9 cellular contexts compared by ENCODE assay signal in genomic region chr14:30610719-30611388, GRCh38. TPM values are rescaled to one million over a fixed set of nuclear protein-coding genes. Genes with fewer than 3 reads are reported as not detected.
A peak's percentile ranks its signal among the peaks of the same experiment; 100 is the strongest.
DNase-seq lines count a peak whose midpoint lies in the region; ATAC-seq and TF ChIP-seq lines count a peak whose summit lies in the region.
"Had no signal": no experiment of that assay in that cellular context is flagged by ENCODE, and none has a peak within 500 bp of the region (broad histone marks: within the 10 kb centered on the region; RNA-seq: fewer than 3 reads in every experiment).

No MANE protein-coding gene starts in this region.

- H4K91ac ChIP-seq in mesenchymal stem cell (ENCODE audit: low read length) = no peak overlapping the region

- H3K27ac ChIP-seq in C4-2B (peak overlapping the region; percentile 12; the same call in 1 of the 2 replicates), mesenchymal stem cell (ENCODE audit: low read length, poor library complexity, severe bottlenecking) (peak overlapping the region; percentile 22)

- no peak overlapping the region for H2BK15ac ChIP-seq in mesenchymal stem cell (ENCODE audit: low read depth, poor library complexity, severe bottlenecking)

- H3K4me1 Mint-ChIP-seq in HFFc6 (ENCODE audit: low read depth) = peaks cover 41% of the 10 kb centered on the region
- H3K4me1 Mint-ChIP-seq in dendritic cell treated with granulocyte-macrophage colony-stimulating factor and Interleukin-4, amounts not matched to agents 40 ng/mL and 50 ng/mL, for 4 days (ENCODE audit: low read depth) = peaks cover 22% of the 10 kb centered on the region

- H3K4me3 Mint-ChIP-seq in HFFc6 = no peak overlapping the region
- no peak overlapping the region for H3K4me3 Mint-ChIP-seq in dendritic cell treated with granulocyte-macrophage colony-stimulating factor and Interleukin-4, amounts not matched to agents 40 ng/mL and 50 ng/mL, for 4 days

- peaks cover 1% of the 10 kb centered on the region for H3K4me1 ChIP-seq in mesenchymal stem cell (ENCODE audit: control insufficient read depth, insufficient read depth, low read depth, low read length)
- H3K4me1 ChIP-seq: HAP-1 had no signal

- WGBS in mesenchymal stem cell = 96% methylated on average over 6 of the region's 6 CpGs

- H3K18ac ChIP-seq in mesenchymal stem cell (ENCODE audit: low read depth in 1 of 2, low read length in 2 of 2) = no peak overlapping the region

- H3K4me3 ChIP-seq in mesenchymal stem cell (ENCODE audit: insufficient read depth in 1 of 2, low read depth in 1 of 2, low read length in 2 of 2) = no peak overlapping the region
- H3K4me3 ChIP-seq: HAP-1 had no signal

- H3K36me3 Mint-ChIP-seq in HFFc6 (ENCODE audit: low read depth) = peaks cover 21% of the 10 kb centered on the region
- peaks cover 21% of the 10 kb centered on the region for H3K36me3 Mint-ChIP-seq in dendritic cell treated with granulocyte-macrophage colony-stimulating factor and Interleukin-4, amounts not matched to agents 40 ng/mL and 50 ng/mL, for 4 days (ENCODE audit: low read depth)

- no peaks in the 10 kb centered on the region for H3K27me3 Mint-ChIP-seq in HFFc6 (ENCODE audit: insufficient read depth)
- no peaks in the 10 kb centered on the region for H3K27me3 Mint-ChIP-seq in dendritic cell treated with granulocyte-macrophage colony-stimulating factor and Interleukin-4, amounts not matched to agents 40 ng/mL and 50 ng/mL, for 4 days

- H3K27me3 ChIP-seq in mesenchymal stem cell (ENCODE audit: control insufficient read depth in 1 of 2, insufficient read depth in 1 of 2, low read length in 2 of 2) = no peaks in the 10 kb centered on the region

- no peak overlapping the region for H4K8ac ChIP-seq in mesenchymal stem cell (ENCODE audit: low read length)

- DNase-seq in HFFc6 (peak; percentile 28), NCI-H748 (lab: John Stamatoyannopoulos, UW; ENCODE audit: unreplicated experiment) (peak; percentile 95), mesenchymal stem cell (peak; percentile 70), KG1 (lab: John Stamatoyannopoulos, UW) (no peak)
- DNase-seq in activated CD4-positive, alpha-beta T cell treated with anti-CD3 and anti-CD28 coated beads, Interleukin-2, amount 50 U/mL, for 4 hours = no peak

- H2BK120ac ChIP-seq in mesenchymal stem cell (ENCODE audit: low read depth, low read length) = no peak overlapping the region

- no peak overlapping the region for H3K4ac ChIP-seq in mesenchymal stem cell (ENCODE audit: low read depth in 1 of 2, low read length in 2 of 2)

- no peak for ATAC-seq in HG02642 (IDR thresholded peaks at IDR 0.05; ENCODE audit: poor library complexity, unreplicated experiment)

- no peak overlapping the region; the same call in 1 of the 2 replicates for H3K27ac Mint-ChIP-seq in HFFc6
- H3K27ac Mint-ChIP-seq in dendritic cell treated with granulocyte-macrophage colony-stimulating factor and Interleukin-4, amounts not matched to agents 40 ng/mL and 50 ng/mL, for 4 days = peak overlapping the region; percentile 32

- H3K23ac ChIP-seq in mesenchymal stem cell (ENCODE audit: low read length in 2 of 2) = no peak overlapping the region

- intact Hi-C loops in dendritic cell treated with granulocyte-macrophage colony-stimulating factor and Interleukin-4, amounts not matched to agents 40 ng/mL and 50 ng/mL, for 4 days (cut with micrococcal nuclease) = loop anchor here (1.0 kb wide), 1 partner anchor 236 kb away; no protein-coding TSS in a partner anchor

- no peaks in the 10 kb centered on the region for H3K9me3 Mint-ChIP-seq in HFFc6
- no peaks in the 10 kb centered on the region for H3K9me3 Mint-ChIP-seq in dendritic cell treated with granulocyte-macrophage colony-stimulating factor and Interleukin-4, amounts not matched to agents 40 ng/mL and 50 ng/mL, for 4 days

- no peak overlapping the region for H3K14ac ChIP-seq in mesenchymal stem cell (ENCODE audit: low read length in 2 of 2)

- H3K9me3 ChIP-seq in mesenchymal stem cell (ENCODE audit: control insufficient read depth, low read length) = no peaks in the 10 kb centered on the region
- H3K9me3 ChIP-seq: HAP-1 had no signal

- no peak overlapping the region for H2BK5ac ChIP-seq in mesenchymal stem cell (ENCODE audit: low read depth, low read length, poor library complexity, severe bottlenecking)

- H2BK12ac ChIP-seq in mesenchymal stem cell (ENCODE audit: low read length in 2 of 2) = no peak overlapping the region

- no peak overlapping the region for H2AK5ac ChIP-seq in mesenchymal stem cell (ENCODE audit: low read length, severe bottlenecking)

- no peak overlapping the region for H3K9ac ChIP-seq in mesenchymal stem cell (ENCODE audit: low read length)

- TF ChIP-seq CTCF in C4-2B (conservative IDR thresholded peaks at IDR 0.05) (peak; percentile 48), HFFc6 (IDR thresholded peaks at IDR 0.05) (peak; percentile 57; the same call in 1 of the 2 replicates)

- H3K4me2 ChIP-seq in mesenchymal stem cell (ENCODE audit: low read length, poor library complexity, severe bottlenecking) = no peak overlapping the region

- H3K79me1 ChIP-seq in mesenchymal stem cell (replicated peaks; ENCODE audit: low read length, poor library complexity, severe bottlenecking) = peaks cover 4% of the 10 kb centered on the region

- H3K36me3 ChIP-seq in mesenchymal stem cell (ENCODE audit: control insufficient read depth in 1 of 2, insufficient read depth in 2 of 2, low read depth in 1 of 2, low read length in 2 of 2) = peaks cover 0 to 43% of the 10 kb centered on the region in 2 experiments

- H2AFZ ChIP-seq in mesenchymal stem cell (ENCODE audit: low read depth, low read length) = no peak overlapping the region

RNA-seq across cellular contexts. Expression of gene SCFD1, which starts 11.3 kb away (rescaled TPM):
- 100 to 1,000 TPM; 105 to 126 (median 113) TPM for total RNA-seq in HFFc6 (2021; fragmentation: NEBNext Ultra II Directional; extraction: Animal tissue kit (Norgen Biotek cat#: 25700))
- polyA plus RNA-seq in mesenchymal stem cell (2013, experiment 1 of 2) = 107 TPM
- 114 TPM for polyA plus RNA-seq in mesenchymal stem cell (2013, experiment 2 of 2)

RNA-seq across cellular contexts. Expression of gene G2E3, which starts 51.9 kb away (rescaled TPM):
- total RNA-seq in HFFc6 (2021; fragmentation: NEBNext Ultra II Directional; extraction: Animal tissue kit (Norgen Biotek cat#: 25700)) = 10 to 100 TPM; 26.1 to 34.7 (median 27.3) TPM
- 13.5 TPM for polyA plus RNA-seq in mesenchymal stem cell (2013, experiment 1 of 2)
- 15.7 TPM for polyA plus RNA-seq in mesenchymal stem cell (2013, experiment 2 of 2)

Comparison
In these comparisons a context has a peak if more than half of its experiments do, and no peak if none do; other contexts are left out.
1. DNase-seq: peak in HFFc6 (single experiment), NCI-H748 (single experiment) and mesenchymal stem cell (single experiment); none in KG1 (single experiment) and activated CD4-positive, alpha-beta T cell treated with anti-CD3 and anti-CD28 coated beads, Interleukin-2, amount 50 U/mL, for 4 hours (0 of 2).